In genomic region chr10:23891301-23891700, GRCh38 we compare ENCODE assay signal across 34 cellular contexts.
DNase-seq lines count a peak whose midpoint lies in the region; ATAC-seq and TF ChIP-seq lines count a peak whose summit lies in the region.
"Had no signal": no experiment of that assay in that cellular context is flagged by ENCODE, and none has a peak within 500 bp of the region (broad histone marks: within the 10 kb centered on the region; RNA-seq: fewer than 3 reads in every experiment).

No MANE protein-coding gene starts in this region.

- DNase-seq in ELF-1 (ENCODE audit: low read depth, low spot score) (peak; percentile 70), islet precursor cell (peak; percentile 66), progenitor cell of endocrine pancreas (ENCODE audit: low spot score, unreplicated experiment) (no peak), osteocyte (ENCODE audit: extremely low spot score, unreplicated experiment) (no peak)
- DNase-seq in stimulated activated naive B cell treated with anti-CD40 and anti-IgM and Interleukin-4, amounts not matched to agents 10 μg/mL and 1 μg/mL and 100 μg/mL, for 72 hours = no peak
- DNase-seq: 8988T; ACHN; AML-193; BE2C; C1 segment of cervical spinal cord; Caco-2; Calu3; CD4-positive, alpha-beta memory T cell; CD4-positive, alpha-beta T cell; CD4-positive, CD25-positive, alpha-beta regulatory T cell; CD8-positive, alpha-beta memory T cell; CD8-positive, alpha-beta T cell; COR-L47; DMS 273 treated with DMSO at 0.1 percent for 48 hours; DMS153; DMS53; DMS79; DMS79 treated with DMSO at 0.1 percent for 48 hours; DND-41; EL had no signal

- no peaks in the 10 kb centered on the region for H3K27me3 ChIP-seq in BLaER1
- H3K27me3 ChIP-seq: BE2C; BLaER1 treated with 17β-estradiol and CSF1 and Interleukin-3, amounts not matched to agents 10 nM and 100 nM had no signal

- no peak overlapping the region for H3K9ac ChIP-seq in BLaER1
- H3K9ac ChIP-seq: BLaER1 treated with 17β-estradiol and CSF1 and Interleukin-3, amounts not matched to agents 10 nM and 100 nM had no signal

- TF ChIP-seq CTCF in progenitor cell of endocrine pancreas (IDR thresholded peaks at IDR 0.05; ENCODE audit: unreplicated experiment) (no peak), osteocyte (IDR thresholded peaks at IDR 0.05) (no peak)

- H3K4me3 Mint-ChIP-seq in progenitor cell of endocrine pancreas (ENCODE audit: low read depth) = no peak overlapping the region
- no peak overlapping the region for H3K4me3 Mint-ChIP-seq in stimulated activated naive B cell treated with anti-CD40 and anti-IgM and Interleukin-4, amounts not matched to agents 10 μg/mL and 1 μg/mL and 100 μg/mL, for 72 hours
- H3K4me3 Mint-ChIP-seq in osteocyte (ENCODE audit: unreplicated experiment) = no peak overlapping the region
- H3K4me3 Mint-ChIP-seq: B cell; CD14-positive monocyte; CD4-positive, alpha-beta memory T cell; CD4-positive, alpha-beta T cell; CD4-positive, CD25-positive, alpha-beta regulatory T cell; CD8-positive, alpha-beta memory T cell; CD8-positive, alpha-beta T cell had no signal

- no peak overlapping the region for H3K4me3 ChIP-seq in BLaER1
- H3K4me3 ChIP-seq: A549; BLaER1 treated with 17β-estradiol and CSF1 and Interleukin-3, amounts not matched to agents 10 nM and 100 nM had no signal

- no peaks in the 10 kb centered on the region for H3K9me3 Mint-ChIP-seq in progenitor cell of endocrine pancreas (ENCODE audit: low read depth)
- H3K9me3 Mint-ChIP-seq in stimulated activated naive B cell treated with anti-CD40 and anti-IgM and Interleukin-4, amounts not matched to agents 10 μg/mL and 1 μg/mL and 100 μg/mL, for 72 hours = peaks cover 0 to 3% of the 10 kb centered on the region in 2 donors
- peaks cover 2% of the 10 kb centered on the region for H3K9me3 Mint-ChIP-seq in osteocyte (ENCODE audit: unreplicated experiment)
- H3K9me3 Mint-ChIP-seq: CD8-positive, alpha-beta T cell had no signal

- peaks cover 21% of the 10 kb centered on the region for H3K4me1 ChIP-seq in BLaER1
- H3K4me1 ChIP-seq: A549, BE2C, Caco-2 had no signal

- no peak overlapping the region for H3K4me2 ChIP-seq in BLaER1
- H3K4me2 ChIP-seq: A549 had no signal

- H3K4me1 Mint-ChIP-seq in progenitor cell of endocrine pancreas (ENCODE audit: low read depth) (peaks cover 7% of the 10 kb centered on the region), osteocyte (ENCODE audit: unreplicated experiment) (no peaks in the 10 kb centered on the region)
- H3K4me1 Mint-ChIP-seq in stimulated activated naive B cell treated with anti-CD40 and anti-IgM and Interleukin-4, amounts not matched to agents 10 μg/mL and 1 μg/mL and 100 μg/mL, for 72 hours = no peaks in the 10 kb centered on the region
- H3K4me1 Mint-ChIP-seq: B cell; CD14-positive monocyte; CD4-positive, alpha-beta memory T cell; CD4-positive, CD25-positive, alpha-beta regulatory T cell; CD8-positive, alpha-beta memory T cell had no signal

- H3K36me3 Mint-ChIP-seq in progenitor cell of endocrine pancreas (ENCODE audit: insufficient read depth) (no peaks in the 10 kb centered on the region), osteocyte (ENCODE audit: unreplicated experiment) (no peaks in the 10 kb centered on the region)
- H3K36me3 Mint-ChIP-seq in stimulated activated naive B cell treated with anti-CD40 and anti-IgM and Interleukin-4, amounts not matched to agents 10 μg/mL and 1 μg/mL and 100 μg/mL, for 72 hours = no peaks in the 10 kb centered on the region
- H3K36me3 Mint-ChIP-seq: CD14-positive monocyte; CD4-positive, alpha-beta memory T cell; CD4-positive, CD25-positive, alpha-beta regulatory T cell; CD8-positive, alpha-beta memory T cell; CD8-positive, alpha-beta T cell had no signal

- H3K27ac ChIP-seq in BLaER1 = peak overlapping the region; percentile 25; the same call in 1 of the 2 replicates
- H3K27ac ChIP-seq: 22Rv1, A549, C4-2B had no signal

- no peaks in the 10 kb centered on the region for H4K20me1 ChIP-seq in BLaER1
- H4K20me1 ChIP-seq: BLaER1 treated with 17β-estradiol and CSF1 and Interleukin-3, amounts not matched to agents 10 nM and 100 nM had no signal

- H3K27ac Mint-ChIP-seq in progenitor cell of endocrine pancreas (peak overlapping the region; percentile 46), osteocyte (ENCODE audit: unreplicated experiment) (no peak overlapping the region)
- no peak overlapping the region for H3K27ac Mint-ChIP-seq in stimulated activated naive B cell treated with anti-CD40 and anti-IgM and Interleukin-4, amounts not matched to agents 10 μg/mL and 1 μg/mL and 100 μg/mL, for 72 hours
- H3K27ac Mint-ChIP-seq: B cell; CD14-positive monocyte; CD4-positive, alpha-beta memory T cell; CD4-positive, alpha-beta T cell; CD4-positive, CD25-positive, alpha-beta regulatory T cell; CD8-positive, alpha-beta T cell had no signal

- ATAC-seq in stimulated activated naive B cell treated with anti-CD40 and anti-IgM and Interleukin-4, amounts not matched to agents 10 μg/mL and 1 μg/mL and 100 μg/mL, for 72 hours (replicated peaks) = no peak
- ATAC-seq in HG03469 (IDR thresholded peaks at IDR 0.05; ENCODE audit: unreplicated experiment) = no peak
- ATAC-seq in GM18873 (IDR thresholded peaks at IDR 0.05; ENCODE audit: low FRiP score, unreplicated experiment) = no peak
- ATAC-seq: A549; CD8-positive, alpha-beta T cell had no signal

- H3K9me3 ChIP-seq in BLaER1 = peaks cover 12% of the 10 kb centered on the region; the same call in 1 of the 2 replicates
- H3K9me3 ChIP-seq: A549, BE2C, Caco-2 had no signal

- H3K27me3 Mint-ChIP-seq in progenitor cell of endocrine pancreas (no peaks in the 10 kb centered on the region), osteocyte (ENCODE audit: unreplicated experiment) (no peaks in the 10 kb centered on the region)
- H3K27me3 Mint-ChIP-seq in stimulated activated naive B cell treated with anti-CD40 and anti-IgM and Interleukin-4, amounts not matched to agents 10 μg/mL and 1 μg/mL and 100 μg/mL, for 72 hours = no peaks in the 10 kb centered on the region
- H3K27me3 Mint-ChIP-seq: B cell; CD4-positive, alpha-beta memory T cell; CD4-positive, alpha-beta T cell; CD4-positive, CD25-positive, alpha-beta regulatory T cell; CD8-positive, alpha-beta memory T cell had no signal

- no peaks in the 10 kb centered on the region for H3K36me3 ChIP-seq in BLaER1
- H3K36me3 ChIP-seq: BE2C; BLaER1 treated with 17β-estradiol and CSF1 and Interleukin-3, amounts not matched to agents 10 nM and 100 nM had no signal

Comparison
In these comparisons a context has a peak if more than half of its experiments do, and no peak if none do; other contexts are left out.
1. DNase-seq: peak in ELF-1 (single experiment) and islet precursor cell (single experiment); none in progenitor cell of endocrine pancreas (single experiment), stimulated activated naive B cell treated with anti-CD40 and anti-IgM and Interleukin-4, amounts not matched to agents 10 μg/mL and 1 μg/mL and 100 μg/mL, for 72 hours (single experiment) and osteocyte (single experiment).